In the genomic region with DNA sequence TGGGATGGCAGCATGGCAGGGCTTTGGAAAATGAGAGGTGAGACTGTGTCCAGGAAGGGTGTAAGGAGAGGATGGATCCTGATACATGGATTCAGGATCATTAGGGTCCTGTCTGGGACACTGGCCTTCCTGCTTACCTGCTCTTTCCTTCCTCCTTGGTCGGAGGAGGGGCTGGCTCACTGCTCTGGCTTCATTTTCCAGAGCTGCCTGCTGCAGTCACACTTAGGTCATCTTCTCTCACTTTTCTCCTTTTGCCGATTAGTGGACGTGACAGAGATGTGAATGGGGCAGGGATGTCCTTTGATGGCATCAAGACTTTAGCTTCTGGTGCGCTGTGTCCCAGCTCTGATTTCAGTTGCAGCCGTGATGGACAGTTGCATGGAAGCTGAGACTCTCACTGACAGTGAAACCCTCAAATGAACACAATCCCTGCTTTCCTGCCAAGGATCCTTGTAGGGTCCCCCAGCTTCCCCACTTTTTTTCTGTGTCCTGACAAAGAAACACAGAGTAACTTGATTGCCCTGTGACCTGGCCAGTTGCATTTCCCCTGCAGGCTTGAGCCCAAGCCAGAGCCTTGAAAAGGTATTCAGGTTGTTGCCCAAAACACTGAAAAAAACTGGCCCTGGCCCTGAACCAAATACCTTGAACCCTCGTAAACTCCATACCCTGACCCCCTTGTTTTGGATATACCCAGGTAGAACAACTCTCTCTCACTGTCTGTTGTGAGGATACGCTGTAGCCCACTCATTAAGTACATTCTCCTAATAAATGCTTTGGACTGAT, we compare ENCODE assay signal across 10 cellular contexts. TPM values are rescaled to one million over a fixed set of nuclear protein-coding genes. Genes with fewer than 3 reads are reported as not detected.
DNase-seq lines count a peak whose midpoint lies in the region; ATAC-seq and TF ChIP-seq lines count a peak whose summit lies in the region.
"Had no signal": no experiment of that assay in that cellular context is flagged by ENCODE, and none has a peak within 500 bp of the region (broad histone marks: within the 10 kb centered on the region; RNA-seq: fewer than 3 reads in every experiment).

No MANE protein-coding gene starts in this region.

- DNase-seq in CD8-positive, alpha-beta memory T cell = no peak
- no peak for DNase-seq in RWPE1 (ENCODE audit: low spot score)
- DNase-seq in effector memory CD8-positive, alpha-beta T cell = no peak
- no peak for DNase-seq in HPDE6-E6E7 (ENCODE audit: extremely low spot score)
- no peak for DNase-seq in activated naive CD8-positive, alpha-beta T cell treated with anti-CD3 and anti-CD28 coated beads for 36 hours
- DNase-seq in left lung = no peak
- DNase-seq: NCI-H2107 had no signal

- POLR2A ChIA-PET in CD8-positive, alpha-beta memory T cell (lab: Charles Lee) = interaction anchor here (1.1 to 1.4 kb wide), 3 partner anchors 66 to 121 kb away, joined by 4 to 6 read pairs (median 5); partner anchors contain the start of genes CBLN3, KHNYN, MDP1 and TINF2
- POLR2A ChIA-PET in RWPE1 (lab: Yijun Ruan, JAX; ENCODE audit: low non-redundant PET) = interaction anchor here (0.7 to 0.9 kb wide), 2 partner anchors 66 to 77 kb away, joined by 3 read pairs; partner anchors contain the start of gene TINF2

- peaks cover 33% of the 10 kb centered on the region for H3K36me3 ChIP-seq in CD8-positive, alpha-beta memory T cell (ENCODE audit: insufficient read depth, low read length)
- no peaks in the 10 kb centered on the region for H3K36me3 ChIP-seq in neural cell (ENCODE audit: insufficient read depth, low read length)
- peaks cover 3 to 44% of the 10 kb centered on the region in 2 donors for H3K36me3 ChIP-seq in left lung

- peaks cover 46 to 54% (median 47%) of the 10 kb centered on the region in 3 donors for H3K4me1 Mint-ChIP-seq in CD8-positive, alpha-beta memory T cell
- peaks cover 41 to 52% of the 10 kb centered on the region in 2 donors for H3K4me1 Mint-ChIP-seq in effector memory CD8-positive, alpha-beta T cell (ENCODE audit: low read depth in 2 of 2)
- H3K4me1 Mint-ChIP-seq in stimulated activated memory B cell treated with anti-CD40 and anti-IgM and Interleukin-4, amounts not matched to agents 10 μg/mL and 1 μg/mL and 100 μg/mL, for 72 hours = peaks cover 51% of the 10 kb centered on the region
- H3K4me1 Mint-ChIP-seq in activated naive CD8-positive, alpha-beta T cell treated with anti-CD3 and anti-CD28 coated beads for 36 hours = peaks cover 45% of the 10 kb centered on the region

- H3K9me3 Mint-ChIP-seq in CD8-positive, alpha-beta memory T cell = no peaks in the 10 kb centered on the region
- no peaks in the 10 kb centered on the region for H3K9me3 Mint-ChIP-seq in effector memory CD8-positive, alpha-beta T cell
- H3K9me3 Mint-ChIP-seq in stimulated activated memory B cell treated with anti-CD40 and anti-IgM and Interleukin-4, amounts not matched to agents 10 μg/mL and 1 μg/mL and 100 μg/mL, for 72 hours = no peaks in the 10 kb centered on the region
- no peaks in the 10 kb centered on the region for H3K9me3 Mint-ChIP-seq in activated naive CD8-positive, alpha-beta T cell treated with anti-CD3 and anti-CD28 coated beads for 36 hours

- no peaks in the 10 kb centered on the region for H3F3A ChIP-seq in neural cell (ENCODE audit: insufficient read depth, low read length, poor library complexity, severe bottlenecking)

- no peak overlapping the region for H3K9ac ChIP-seq in neural cell (ENCODE audit: low read length)

- intact Hi-C loops in left lung (cut with DNase I) = no loop called here

- ATAC-seq in effector memory CD8-positive, alpha-beta T cell (replicated peaks) = no peak
- no peak for ATAC-seq in stimulated activated memory B cell treated with anti-CD40 and anti-IgM and Interleukin-4, amounts not matched to agents 10 μg/mL and 1 μg/mL and 100 μg/mL, for 72 hours
- no peak for ATAC-seq in left lung

- no peak overlapping the region for H2AFZ ChIP-seq in neural cell (ENCODE audit: low read depth, low read length)

- no peak overlapping the region for H3K4me2 ChIP-seq in neural cell (ENCODE audit: low read length)

- no peak overlapping the region for H3K4me3 ChIP-seq in CD8-positive, alpha-beta memory T cell (ENCODE audit: low read length)
- H3K4me3 ChIP-seq in neural cell (ENCODE audit: low read length) (no peak overlapping the region), left lung (no peak overlapping the region)
- H3K4me3 ChIP-seq: testis had no signal

- H3K36me3 Mint-ChIP-seq in CD8-positive, alpha-beta memory T cell = peaks cover 0 to 49% (median 22%) of the 10 kb centered on the region in 3 donors
- H3K36me3 Mint-ChIP-seq in effector memory CD8-positive, alpha-beta T cell (ENCODE audit: insufficient read depth) = peaks cover 59% of the 10 kb centered on the region
- peaks cover 42% of the 10 kb centered on the region for H3K36me3 Mint-ChIP-seq in stimulated activated memory B cell treated with anti-CD40 and anti-IgM and Interleukin-4, amounts not matched to agents 10 μg/mL and 1 μg/mL and 100 μg/mL, for 72 hours
- H3K36me3 Mint-ChIP-seq in activated naive CD8-positive, alpha-beta T cell treated with anti-CD3 and anti-CD28 coated beads for 36 hours = peaks cover 37% of the 10 kb centered on the region

- H3K27me3 ChIP-seq in CD8-positive, alpha-beta memory T cell (ENCODE audit: insufficient read depth, low read length, poor library complexity, severe bottlenecking) = no peaks in the 10 kb centered on the region
- no peaks in the 10 kb centered on the region for H3K27me3 ChIP-seq in neural cell (ENCODE audit: insufficient read depth, low read depth, low read length)
- no peaks in the 10 kb centered on the region for H3K27me3 ChIP-seq in left lung
- H3K27me3 ChIP-seq: testis had no signal

- no peak overlapping the region for H3K27ac ChIP-seq in CD8-positive, alpha-beta memory T cell (ENCODE audit: low read depth, low read length)
- peak overlapping the region; percentile 98 for H3K27ac ChIP-seq in RWPE1
- no peak overlapping the region for H3K27ac ChIP-seq in neural cell (ENCODE audit: low read length)
- H3K27ac ChIP-seq in left lung = peak overlapping the region in 1 of 2 donors; percentile 6
- H3K27ac ChIP-seq: testis had no signal

- no peaks in the 10 kb centered on the region for H3K9me2 ChIP-seq in neural cell (ENCODE audit: insufficient read depth, low read length)

- peaks cover 48% of the 10 kb centered on the region for H3K4me1 ChIP-seq in CD8-positive, alpha-beta memory T cell (ENCODE audit: insufficient read depth, low read length)
- peaks cover 19 to 61% of the 10 kb centered on the region in 2 donors for H3K4me1 ChIP-seq in left lung

- TF ChIP-seq CTCF in RWPE1 (conservative IDR thresholded peaks at IDR 0.05; ENCODE audit: low read depth) (peak; percentile 67), neural cell (IDR thresholded peaks at IDR 0.05; ENCODE audit: poor library complexity, severe bottlenecking) (no peak), left lung (IDR thresholded peaks at IDR 0.05) (peak in 1 of 2 donors; percentile 30)

- H3K4me3 Mint-ChIP-seq in CD8-positive, alpha-beta memory T cell = peak overlapping the region in 4 of 7 donors; percentile 25 to 48 (median 29)
- peak overlapping the region; percentile 9 to 12 for H3K4me3 Mint-ChIP-seq in effector memory CD8-positive, alpha-beta T cell
- no peak overlapping the region for H3K4me3 Mint-ChIP-seq in stimulated activated memory B cell treated with anti-CD40 and anti-IgM and Interleukin-4, amounts not matched to agents 10 μg/mL and 1 μg/mL and 100 μg/mL, for 72 hours
- H3K4me3 Mint-ChIP-seq in activated naive CD8-positive, alpha-beta T cell treated with anti-CD3 and anti-CD28 coated beads for 36 hours = no peak overlapping the region

- peaks cover 0 to 2% of the 10 kb centered on the region in 2 donors for H3K27me3 Mint-ChIP-seq in CD8-positive, alpha-beta memory T cell
- H3K27me3 Mint-ChIP-seq in effector memory CD8-positive, alpha-beta T cell = no peaks in the 10 kb centered on the region
- H3K27me3 Mint-ChIP-seq in stimulated activated memory B cell treated with anti-CD40 and anti-IgM and Interleukin-4, amounts not matched to agents 10 μg/mL and 1 μg/mL and 100 μg/mL, for 72 hours = no peaks in the 10 kb centered on the region
- H3K27me3 Mint-ChIP-seq in activated naive CD8-positive, alpha-beta T cell treated with anti-CD3 and anti-CD28 coated beads for 36 hours = no peaks in the 10 kb centered on the region

- no peak for TF ChIP-seq RAD21 in neural cell (conservative IDR thresholded peaks at IDR 0.05)

- peak overlapping the region; percentile 84 to 96 (median 91) for H3K27ac Mint-ChIP-seq in CD8-positive, alpha-beta memory T cell
- H3K27ac Mint-ChIP-seq in effector memory CD8-positive, alpha-beta T cell = peak overlapping the region; percentile 9 to 80
- no peak overlapping the region for H3K27ac Mint-ChIP-seq in stimulated activated memory B cell treated with anti-CD40 and anti-IgM and Interleukin-4, amounts not matched to agents 10 μg/mL and 1 μg/mL and 100 μg/mL, for 72 hours
- H3K27ac Mint-ChIP-seq in activated naive CD8-positive, alpha-beta T cell treated with anti-CD3 and anti-CD28 coated beads for 36 hours = no peak overlapping the region

- no peaks in the 10 kb centered on the region for H4K20me1 ChIP-seq in neural cell (ENCODE audit: insufficient read depth)

- TF ChIP-seq EP300 in neural cell (conservative IDR thresholded peaks at IDR 0.05; ENCODE audit: poor library complexity, severe bottlenecking) = no peak

- CTCF ChIA-PET in CD8-positive, alpha-beta memory T cell (lab: Charles Lee) = interaction anchor here (0.6 to 17.7 kb wide), 30 partner anchors 8 to 194 kb away, joined by 3 to 265 read pairs (median 4); partner anchors contain the start of genes ADCY4, CBLN3, CHMP4A and DCAF11
- CTCF ChIA-PET in RWPE1 (lab: Yijun Ruan, JAX) = interaction anchor here (0.6 to 2.8 kb wide), 20 partner anchors 9 to 1161 kb away, joined by 3 to 14 read pairs (median 3); partner anchors contain the start of genes DHRS1, NOP9 and TINF2

- H3K9me3 ChIP-seq in CD8-positive, alpha-beta memory T cell (ENCODE audit: low read length) = no peaks in the 10 kb centered on the region
- H3K9me3 ChIP-seq in neural cell (ENCODE audit: low read length) (no peaks in the 10 kb centered on the region), left lung (no peaks in the 10 kb centered on the region)
- H3K9me3 ChIP-seq: testis had no signal

- no peaks in the 10 kb centered on the region for H3K79me2 ChIP-seq in neural cell (replicated peaks; ENCODE audit: insufficient read depth, low read length)

RNA-seq across cellular contexts. Expression of gene CIDEB, which starts 0.8 kb away (rescaled TPM):
- total RNA-seq in CD8-positive, alpha-beta memory T cell = 10 to 100 TPM; 12.4 to 12.7 TPM
- polyA plus RNA-seq in CD8-positive, alpha-beta memory T cell = 27.5 TPM
- not detected in 2 replicates for polyA plus RNA-seq in neural cell
- polyA minus RNA-seq in neural cell = not detected in 2 replicates
- 1 to 10 TPM; 6.0 to 6.7 TPM for total RNA-seq in activated naive CD8-positive, alpha-beta T cell treated with anti-CD3 and anti-CD28 coated beads for 36 hours
- total RNA-seq in left lung = 10 to 100 TPM in 1 of 2 donors, 1 to 10 TPM in 1; 9.2 to 22.7 TPM

RNA-seq across cellular contexts. Expression of gene LTB4R2, which starts 1.4 kb away (rescaled TPM):
- total RNA-seq in CD8-positive, alpha-beta memory T cell = 1 to 10 TPM; 8.3 to 8.7 TPM
- polyA plus RNA-seq in CD8-positive, alpha-beta memory T cell = 2.6 TPM
- polyA plus RNA-seq in neural cell = 3.4 and 5.0 TPM in 2 replicates
- 6.4 and 8.8 TPM in 2 replicates for polyA minus RNA-seq in neural cell
- 10 to 100 TPM; 11.5 TPM for total RNA-seq in activated naive CD8-positive, alpha-beta T cell treated with anti-CD3 and anti-CD28 coated beads for 36 hours
- 1 to 10 TPM; 4.5 to 6.3 TPM for total RNA-seq in left lung

RNA-seq across cellular contexts. Expression of gene LTB4R, which starts 2.8 kb away (rescaled TPM):
- 10 to 100 TPM in 1 of 2 experiments, 1 to 10 TPM in 1; 9.8 to 12.3 TPM for total RNA-seq in CD8-positive, alpha-beta memory T cell
- polyA plus RNA-seq in CD8-positive, alpha-beta memory T cell = 10.3 TPM
- polyA plus RNA-seq in neural cell = 4.3 and 5.2 TPM in 2 replicates
- 2.2 and 3.5 TPM in 2 replicates for polyA minus RNA-seq in neural cell
- total RNA-seq in activated naive CD8-positive, alpha-beta T cell treated with anti-CD3 and anti-CD28 coated beads for 36 hours = 10 to 100 TPM in 1 of 2 experiments, 1 to 10 TPM in 1; 9.3 to 10.3 TPM
- total RNA-seq in left lung = 10 to 100 TPM in 1 of 2 donors, 1 to 10 TPM in 1; 5.9 to 26.1 TPM

RNA-seq across cellular contexts. Expression of gene NOP9, which starts 8.9 kb away (rescaled TPM):
- total RNA-seq in CD8-positive, alpha-beta memory T cell = 10 to 100 TPM; 44.1 to 47.1 TPM
- polyA plus RNA-seq in CD8-positive, alpha-beta memory T cell = 2.1 TPM
- 13.0 and 19.5 TPM in 2 replicates for polyA plus RNA-seq in neural cell
- polyA minus RNA-seq in neural cell = 26.2 and 31.9 TPM in 2 replicates
- total RNA-seq in activated naive CD8-positive, alpha-beta T cell treated with anti-CD3 and anti-CD28 coated beads for 36 hours = 10 to 100 TPM; 40.9 to 45.0 TPM
- total RNA-seq in left lung = 10 to 100 TPM; 22.4 to 24.8 TPM

RNA-seq across cellular contexts. Expression of gene DHRS1, which starts 9.0 kb away (rescaled TPM):
- 1 to 10 TPM; 9.3 to 9.8 TPM for total RNA-seq in CD8-positive, alpha-beta memory T cell
- 34.8 TPM for polyA plus RNA-seq in CD8-positive, alpha-beta memory T cell
- polyA plus RNA-seq in neural cell = 5.5 and 6.9 TPM in 2 replicates
- 3.4 and 6.5 TPM in 2 replicates for polyA minus RNA-seq in neural cell
- total RNA-seq in activated naive CD8-positive, alpha-beta T cell treated with anti-CD3 and anti-CD28 coated beads for 36 hours = 1 to 10 TPM; 7.4 to 8.6 TPM
- total RNA-seq in left lung = 10 to 100 TPM; 24.9 to 50.2 TPM

Comparison
In these comparisons a context has a peak if more than half of its experiments do, and no peak if none do; other contexts are left out.
1. H3K27ac Mint-ChIP-seq: peak in CD8-positive, alpha-beta memory T cell (8 of 8) and effector memory CD8-positive, alpha-beta T cell (2 of 2); none in stimulated activated memory B cell treated with anti-CD40 and anti-IgM and Interleukin-4, amounts not matched to agents 10 μg/mL and 1 μg/mL and 100 μg/mL, for 72 hours (single experiment) and activated naive CD8-positive, alpha-beta T cell treated with anti-CD3 and anti-CD28 coated beads for 36 hours (single experiment).
2. H3K4me3 Mint-ChIP-seq: peak in CD8-positive, alpha-beta memory T cell (4 of 7) and effector memory CD8-positive, alpha-beta T cell (2 of 2); none in stimulated activated memory B cell treated with anti-CD40 and anti-IgM and Interleukin-4, amounts not matched to agents 10 μg/mL and 1 μg/mL and 100 μg/mL, for 72 hours (single experiment) and activated naive CD8-positive, alpha-beta T cell treated with anti-CD3 and anti-CD28 coated beads for 36 hours (single experiment).